Comparison of ENCODE assay signal across 15 cellular contexts in genomic region chr12:110680032-110680431, GRCh38.
"Had no signal": no experiment of that assay in that cellular context is flagged by ENCODE, and none has a peak within 500 bp of the region (broad histone marks: within the 10 kb centered on the region; RNA-seq: fewer than 3 reads in every experiment).

No MANE protein-coding gene starts in this region.

- ATAC-seq: activated naive CD4-positive, alpha-beta T cell treated with anti-CD3 and anti-CD28 coated beads, Interleukin-2, amount 50 U/mL, for 72 hours; esophagus mucosa; lower lobe of right lung; natural killer cell; right cardiac atrium had no signal

- DNase-seq: activated CD4-positive, alpha-beta T cell treated with anti-CD3 and anti-CD28 coated beads for 48 hours; activated T-cell treated with anti-CD3 and anti-CD28 coated beads for 4 hours; anterior cingulate cortex; endodermal cell; hypothalamus; lower lobe of right lung; natural killer cell; right cardiac atrium; small intestine; substantia nigra; transverse colon; WERI-Rb-1 had no signal

- H3K4me3 ChIP-seq: lower lobe of right lung, transverse colon had no signal

- H3K27me3 ChIP-seq: transverse colon had no signal

- H3K9me3 Mint-ChIP-seq: activated naive CD4-positive, alpha-beta T cell treated with anti-CD3 and anti-CD28 coated beads, Interleukin-2, amount 50 U/mL, for 72 hours; natural killer cell had no signal

- H3K36me3 Mint-ChIP-seq: activated naive CD4-positive, alpha-beta T cell treated with anti-CD3 and anti-CD28 coated beads, Interleukin-2, amount 50 U/mL, for 72 hours; natural killer cell had no signal

- H3K27me3 Mint-ChIP-seq: progenitor cell of endocrine pancreas had no signal

- H3K27ac ChIP-seq: lower lobe of right lung, transverse colon, WERI-Rb-1 had no signal

- H3K9me3 ChIP-seq: lower lobe of right lung, transverse colon had no signal

- H3K27ac Mint-ChIP-seq: activated naive CD4-positive, alpha-beta T cell treated with anti-CD3 and anti-CD28 coated beads, Interleukin-2, amount 50 U/mL, for 72 hours; endodermal cell; progenitor cell of endocrine pancreas had no signal

- H3K4me3 Mint-ChIP-seq: endodermal cell, natural killer cell had no signal

- H3K36me3 ChIP-seq: lower lobe of right lung, transverse colon, WERI-Rb-1 had no signal
